Comparison of ENCODE assay signal across 9 cellular contexts in genomic region chr17:33725675-33726271, GRCh38.
A peak's percentile ranks its signal among the peaks of the same experiment; 100 is the strongest.
DNase-seq lines count a peak whose midpoint lies in the region; ATAC-seq and TF ChIP-seq lines count a peak whose summit lies in the region.
"Had no signal": no experiment of that assay in that cellular context is flagged by ENCODE, and none has a peak within 500 bp of the region (broad histone marks: within the 10 kb centered on the region; RNA-seq: fewer than 3 reads in every experiment).

No MANE protein-coding gene starts in this region.

- H3K27ac ChIP-seq in GM23338 (ENCODE audit: low read depth) = no peak overlapping the region
- H3K27ac ChIP-seq in Peyer's patch = no peak overlapping the region
- H3K27ac ChIP-seq in psoas muscle = no peak overlapping the region
- H3K27ac ChIP-seq in gastroesophageal sphincter = no peak overlapping the region
- H3K27ac ChIP-seq: SJSA1 had no signal

- whole genome bisulfite sequencing in psoas muscle, 3 donors = 26 to 29% (median 26%) methylated on average over 11 of the region's 11 CpGs
- WGBS in gastroesophageal sphincter (ENCODE audit: low coverage in 1 of 2), 2 donors = 27 to 28% methylated on average over 2 to 5 of the region's 11 CpGs

- no peak for TF ChIP-seq POLR2A in Peyer's patch (IDR thresholded peaks at IDR 0.05)
- TF ChIP-seq POLR2A in gastroesophageal sphincter (IDR thresholded peaks at IDR 0.05) = no peak

- no peaks in the 10 kb centered on the region for H3F3A ChIP-seq in GM23338 (replicated peaks; ENCODE audit: low read depth)

- no TSS peak for BruUV-seq in Caco-2 (replicated peaks; lab: Mats Ljungman, UMichigan)

- DNase-seq in Caco-2 (peak; percentile 48 to 63), GM23338 (ENCODE audit: low spot score) (peak; percentile 81), Peyer's patch (peak in 2 of 3 donors; percentile 55 to 60), fibroblast of mammary gland (ENCODE audit: low read depth) (peak; percentile 17), psoas muscle (peak in 1 of 2 donors; percentile 16)

- H3K27me3 ChIP-seq in Caco-2 (replicated peaks; ENCODE audit: control insufficient read depth, insufficient read depth, low read length) = 0 out of 2 replicates have a peak, but pooled peaks cover 1% of the 10 kb centered on the region
- no peaks in the 10 kb centered on the region for H3K27me3 ChIP-seq in GM23338 (ENCODE audit: insufficient read depth)
- H3K27me3 ChIP-seq in Peyer's patch = no peaks in the 10 kb centered on the region
- peaks cover 0 to 19% (median 4%) of the 10 kb centered on the region in 3 donors for H3K27me3 ChIP-seq in psoas muscle (ENCODE audit: insufficient read depth in 3 of 3, low read length in 2 of 3)
- H3K27me3 ChIP-seq in gastroesophageal sphincter = peaks cover 49% of the 10 kb centered on the region
- H3K27me3 ChIP-seq: SJSA1 had no signal

- no peak overlapping the region for H2AFZ ChIP-seq in GM23338

- peaks cover 6% of the 10 kb centered on the region for H3K36me3 Mint-ChIP-seq in Caco-2 (ENCODE audit: insufficient read depth, unreplicated experiment)
- peaks cover 5% of the 10 kb centered on the region; the same call in 1 of the 3 replicates for H3K36me3 Mint-ChIP-seq in GM23338 (ENCODE audit: low read depth)

- POLR2A ChIA-PET in Caco-2 (lab: Charles Lee) = no interaction called here

- peaks cover 27% of the 10 kb centered on the region for H3K27me3 Mint-ChIP-seq in Caco-2 (ENCODE audit: insufficient read depth, unreplicated experiment)
- H3K27me3 Mint-ChIP-seq in GM23338 (ENCODE audit: insufficient read depth, low read depth, poor library complexity) = no peaks in the 10 kb centered on the region

- H3K36me3 ChIP-seq in Caco-2 (ENCODE audit: control insufficient read depth, insufficient read depth, low read length) (no peaks in the 10 kb centered on the region), GM23338 (ENCODE audit: insufficient read depth) (no peaks in the 10 kb centered on the region), Peyer's patch (no peaks in the 10 kb centered on the region), psoas muscle (ENCODE audit: insufficient read depth in 1 of 2, low read depth in 1 of 2) (no peaks in the 10 kb centered on the region), gastroesophageal sphincter (no peaks in the 10 kb centered on the region)
- H3K36me3 ChIP-seq: SJSA1 had no signal

- TF ChIP-seq CTCF in Caco-2 (IDR thresholded peaks at IDR 0.05; ENCODE audit: insufficient read depth in 1 of 2, low read depth in 1 of 2, low read length in 1 of 2, severe bottlenecking in 1 of 2, unreplicated experiment in 1 of 2) (peak; percentile 78 to 79), GM23338 (conservative IDR thresholded peaks at IDR 0.05; ENCODE audit: low read depth in 2 of 2) (peak; percentile 91), Peyer's patch (IDR thresholded peaks at IDR 0.05) (peak in 4 of 6 experiments; percentile 39 to 50 (median 47)), fibroblast of mammary gland (conservative IDR thresholded peaks at IDR 0.05; ENCODE audit: control insufficient read depth, insufficient read depth, low read depth, low read length) (peak; percentile 61), psoas muscle (IDR thresholded peaks at IDR 0.05) (peak; percentile 19), gastroesophageal sphincter (IDR thresholded peaks at IDR 0.05) (peak in 1 of 4 experiments; percentile 55)

- intact Hi-C loops in Caco-2 (cut with micrococcal nuclease; ENCODE audit: unreplicated experiment) (loop anchor here (1.0 kb wide), 1 partner anchor 26 kb away; no protein-coding TSS in a partner anchor), psoas muscle (cut with DNase I) (no loop called here)

- H3K27ac Mint-ChIP-seq in Caco-2 (ENCODE audit: unreplicated experiment) (no peak overlapping the region), GM23338 (no peak overlapping the region)

- no peak for TF ChIP-seq EP300 in gastroesophageal sphincter (IDR thresholded peaks at IDR 0.05)

- no peaks in the 10 kb centered on the region for H3K79me2 ChIP-seq in GM23338 (replicated peaks; ENCODE audit: insufficient read depth)

- CTCF ChIA-PET in Caco-2 (lab: Charles Lee) = interaction anchor here (0.8 kb wide), 1 partner anchor 25 kb away, joined by 3 read pairs; no protein-coding TSS in a partner anchor

- H3K9me3 ChIP-seq in Caco-2 = no peaks in the 10 kb centered on the region
- no peaks in the 10 kb centered on the region for H3K9me3 ChIP-seq in Peyer's patch
- H3K9me3 ChIP-seq in psoas muscle = no peaks in the 10 kb centered on the region
- peaks cover 0 to 8% (median 0%) of the 10 kb centered on the region in 3 donors for H3K9me3 ChIP-seq in gastroesophageal sphincter
- H3K9me3 ChIP-seq: SJSA1 had no signal

- H3K4me1 Mint-ChIP-seq in Caco-2 (ENCODE audit: low read depth, unreplicated experiment) = no peaks in the 10 kb centered on the region
- peaks cover 4% of the 10 kb centered on the region; the same call in 2 of the 3 replicates for H3K4me1 Mint-ChIP-seq in GM23338

- no peaks in the 10 kb centered on the region for H3K9me3 Mint-ChIP-seq in Caco-2 (ENCODE audit: unreplicated experiment)
- H3K9me3 Mint-ChIP-seq in GM23338 = peaks cover 9% of the 10 kb centered on the region

- H3K9me2 ChIP-seq in GM23338 (ENCODE audit: insufficient read depth) = 0 out of 2 replicates have a peak, but pooled peaks cover 3% of the 10 kb centered on the region

- H3K4me3 ChIP-seq in Caco-2 (ENCODE audit: low read depth, low read length) = no peak overlapping the region
- H3K4me3 ChIP-seq in GM23338 = no peak overlapping the region
- H3K4me3 ChIP-seq in Peyer's patch = no peak overlapping the region
- H3K4me3 ChIP-seq in fibroblast of mammary gland (ENCODE audit: control insufficient read depth, low read depth, low read length) = no peak overlapping the region
- no peak overlapping the region for H3K4me3 ChIP-seq in psoas muscle
- H3K4me3 ChIP-seq in gastroesophageal sphincter = no peak overlapping the region
- H3K4me3 ChIP-seq: SJSA1 had no signal

- ATAC-seq in GM23338 (peak; percentile 93), psoas muscle (no peak), HG02798 (IDR thresholded peaks at IDR 0.05; ENCODE audit: poor library complexity, unreplicated experiment) (no peak), HG03045 (IDR thresholded peaks at IDR 0.05; ENCODE audit: unreplicated experiment) (no peak), gastroesophageal sphincter (no peak)

- no peak overlapping the region for H3K4me3 Mint-ChIP-seq in Caco-2 (ENCODE audit: unreplicated experiment)
- no peak overlapping the region for H3K4me3 Mint-ChIP-seq in GM23338

- no peak overlapping the region for H3K4me2 ChIP-seq in GM23338

- H3K4me1 ChIP-seq in Caco-2 (no peaks in the 10 kb centered on the region), GM23338 (ENCODE audit: insufficient read depth) (no peaks in the 10 kb centered on the region), Peyer's patch (no peaks in the 10 kb centered on the region), psoas muscle (no peaks in the 10 kb centered on the region), gastroesophageal sphincter (no peaks in the 10 kb centered on the region)
- H3K4me1 ChIP-seq: SJSA1 had no signal

- 0 out of 2 replicates have a peak, but pooled peaks cover 3% of the 10 kb centered on the region for H4K20me1 ChIP-seq in GM23338 (replicated peaks; ENCODE audit: insufficient read depth)

TF ChIP-seq in GM23338, 12 proteins besides CTCF, POLR2A, EP300 and RAD21 (continues in another document):
- TF ChIP-seq EZH2phosphoT487 (IDR thresholded peaks at IDR 0.05; ENCODE audit: unreplicated experiment) = no peak
